ENCODE assay signal across 12 cellular contexts in genomic region chr4:70714488-70714887, GRCh38.
A peak's percentile ranks its signal among the peaks of the same experiment; 100 is the strongest.
DNase-seq lines count a peak whose midpoint lies in the region; ATAC-seq and TF ChIP-seq lines count a peak whose summit lies in the region.
"Had no signal": no experiment of that assay in that cellular context is flagged by ENCODE, and none has a peak within 500 bp of the region (broad histone marks: within the 10 kb centered on the region; RNA-seq: fewer than 3 reads in every experiment).

No MANE protein-coding gene starts in this region.

- H3K4me1 Mint-ChIP-seq in memory B cell = peaks cover 45% of the 10 kb centered on the region
- peaks cover 42% of the 10 kb centered on the region for H3K4me1 Mint-ChIP-seq in nephron progenitor cell

- ATAC-seq in GM18867 (IDR thresholded peaks at IDR 0.05; ENCODE audit: unreplicated experiment) (peak; percentile 57), GM21825 (IDR thresholded peaks at IDR 0.05; ENCODE audit: unreplicated experiment) (peak; percentile 41), HG03442 (IDR thresholded peaks at IDR 0.05; ENCODE audit: unreplicated experiment) (peak; percentile 56), memory B cell (ENCODE audit: low read depth) (peak; percentile 2)
- ATAC-seq: HCT116 had no signal

- H3K9me3 Mint-ChIP-seq in memory B cell = no peaks in the 10 kb centered on the region
- H3K9me3 Mint-ChIP-seq in nephron progenitor cell = no peaks in the 10 kb centered on the region

- H3K27ac Mint-ChIP-seq in memory B cell (peak overlapping the region; percentile 58), nephron progenitor cell (no peak overlapping the region)

- H3K36me3 Mint-ChIP-seq in memory B cell (no peaks in the 10 kb centered on the region), nephron progenitor cell (ENCODE audit: low read depth) (no peaks in the 10 kb centered on the region)

- no peaks in the 10 kb centered on the region for H3K27me3 Mint-ChIP-seq in memory B cell
- H3K27me3 Mint-ChIP-seq in nephron progenitor cell (ENCODE audit: low read depth, poor library complexity) = peaks cover 5% of the 10 kb centered on the region

- DNase-seq in memory B cell (ENCODE audit: low spot score in 2 of 2) (no peak), nephron progenitor cell (no peak), NCI-H2227 (lab: John Stamatoyannopoulos, UW; ENCODE audit: unreplicated experiment) (no peak), NCI-H1694 treated with DMSO at 0.1 percent for 48 hours (lab: John Stamatoyannopoulos, UW) (no peak), anterior cingulate cortex (lab: John Stamatoyannopoulos, UW) (no peak)
- DNase-seq: caudate nucleus, DMS153, NCI-H1417 treated with DMSO at 0.1 percent for 48 hours had no signal

- no peak for TF ChIP-seq CTCF in nephron progenitor cell (IDR thresholded peaks at IDR 0.05)

- H3K4me3 Mint-ChIP-seq in memory B cell = peak overlapping the region; percentile 48
- H3K4me3 Mint-ChIP-seq in nephron progenitor cell = no peak overlapping the region

Comparison
In these comparisons a context has a peak if more than half of its experiments do, and no peak if none do; other contexts are left out.
1. ATAC-seq: peak in every context shown above with its lines; median percentile 57 in GM18867; 56 in HG03442; 41 in GM21825; 2 in memory B cell.